10 cellular contexts compared by ENCODE assay signal in the genomic region with DNA sequence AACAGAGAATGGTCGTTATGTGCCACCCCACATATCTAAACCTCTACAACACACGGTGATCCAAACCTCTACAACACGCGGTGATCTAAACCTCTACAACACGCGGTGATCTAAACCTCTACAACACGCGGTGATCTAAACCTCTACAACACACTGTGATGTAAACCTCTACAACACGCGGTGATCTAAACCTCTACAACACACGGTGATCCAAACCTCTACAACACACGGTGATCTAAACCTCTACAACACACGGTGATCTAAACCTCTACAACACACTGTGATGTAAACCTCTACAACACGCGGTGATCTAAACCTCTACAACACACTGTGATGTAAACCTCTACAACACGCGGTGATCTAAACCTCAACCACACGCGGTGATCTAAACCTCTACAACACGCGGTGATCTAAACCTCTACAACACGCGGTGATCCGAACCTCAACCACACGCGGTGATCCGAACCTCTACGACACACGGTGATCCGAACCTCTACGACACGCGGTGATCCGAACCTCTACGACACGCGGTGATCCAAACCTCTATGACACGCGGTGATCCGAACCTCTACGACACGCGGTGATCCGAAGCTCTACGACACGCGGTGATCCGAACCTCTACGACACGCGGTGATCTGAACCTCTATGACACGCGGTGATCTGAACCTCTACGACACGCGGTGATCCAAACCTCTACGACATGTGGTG. TPM values are rescaled to one million over a fixed set of nuclear protein-coding genes. Genes with fewer than 3 reads are reported as not detected.
DNase-seq lines count a peak whose midpoint lies in the region; ATAC-seq, FAIRE-seq and TF ChIP-seq lines count a peak whose summit lies in the region.
"Not testable (repeated sequence)": the region's sequence is repeated elsewhere in the genome, so short reads cannot be mapped to it uniquely, and the experiment has no call there.
"Had no signal": no experiment of that assay in that cellular context is flagged by ENCODE, and none has a peak within 500 bp of the region (broad histone marks: within the 10 kb centered on the region; RNA-seq: fewer than 3 reads in every experiment).

No MANE protein-coding gene starts in this region.

- not testable (repeated sequence) for H3K9me3 ChIP-seq in HEK293 (ENCODE audit: control insufficient read depth, insufficient read depth, low read depth, low read length); naive thymus-derived CD4-positive, alpha-beta T cell (ENCODE audit: control insufficient read depth in 2 of 3, low read length in 3 of 3); spleen

- H3K36me3 Mint-ChIP-seq in CD14-positive monocyte, result peaks cover 43 to 56% of the 10 kb centered on the region in 2 donors
- peaks cover 71% of the 10 kb centered on the region for H3K36me3 Mint-ChIP-seq in activated CD4-positive, alpha-beta memory T cell treated with anti-CD3 and anti-CD28 coated beads for 36 hours
- H3K36me3 Mint-ChIP-seq in activated T-cell treated with anti-CD3 and anti-CD28 coated beads, Interleukin-2, amount 50 U/mL, for 24 hours (ENCODE audit: low read depth), result peaks cover 99% of the 10 kb centered on the region
- H3K36me3 Mint-ChIP-seq in activated naive CD4-positive, alpha-beta T cell treated with anti-CD3 and anti-CD28 coated beads, Interleukin-2, amount 50 U/mL, for 24 hours, result not testable (repeated sequence)
- peaks cover 0 to 38% (median 8%) of the 10 kb centered on the region in 5 donors for H3K36me3 Mint-ChIP-seq in naive thymus-derived CD4-positive, alpha-beta T cell

- H3K4me3 ChIP-seq in HEK293 (ENCODE audit: low read depth, low read length); bronchial epithelial cell (ENCODE audit: low read depth, low read length); naive thymus-derived CD4-positive, alpha-beta T cell (ENCODE audit: low read length); spleen: not testable (repeated sequence)

- peak overlapping the region in 1 of 7 donors; percentile 37 for H3K27ac Mint-ChIP-seq in CD14-positive monocyte
- peak overlapping the region; percentile 52 for H3K27ac Mint-ChIP-seq in activated CD4-positive, alpha-beta memory T cell treated with anti-CD3 and anti-CD28 coated beads for 36 hours
- peak overlapping the region; percentile 96 for H3K27ac Mint-ChIP-seq in activated T-cell treated with anti-CD3 and anti-CD28 coated beads, Interleukin-2, amount 50 U/mL, for 24 hours
- peak overlapping the region; percentile 24 for H3K27ac Mint-ChIP-seq in activated naive CD4-positive, alpha-beta T cell treated with anti-CD3 and anti-CD28 coated beads, Interleukin-2, amount 50 U/mL, for 24 hours
- peak overlapping the region in 5 of 9 donors; percentile 36 to 84 (median 51) for H3K27ac Mint-ChIP-seq in naive thymus-derived CD4-positive, alpha-beta T cell

- DNase-seq in CD14-positive monocyte (ENCODE audit: low spot score) (peak; percentile 9), spleen (peak; percentile 31)
- DNase-seq in activated CD4-positive, alpha-beta memory T cell treated with anti-CD3 and anti-CD28 coated beads for 36 hours, result peak; percentile 8
- DNase-seq in activated T-cell treated with anti-CD3 and anti-CD28 coated beads, Interleukin-2, amount 50 U/mL, for 24 hours, result peak; percentile 18
- not testable (repeated sequence) for DNase-seq in bronchial epithelial cell (ENCODE audit: low read depth); naive thymus-derived CD4-positive, alpha-beta T cell

- WGBS in spleen, 5 donors, result 89 to 96% (median 95%) methylated on average over 57 of the region's 57 CpGs

- H3K4me1 ChIP-seq in HEK293 (ENCODE audit: control insufficient read depth, insufficient read depth, low read length), result not testable (repeated sequence)
- H3K4me1 ChIP-seq in naive thymus-derived CD4-positive, alpha-beta T cell (ENCODE audit: control insufficient read depth in 2 of 2, insufficient read depth in 2 of 2, low read length in 2 of 2), result peaks cover 0 to 76% of the 10 kb centered on the region in 2 donors
- peaks cover 0 to 70% (median 25%) of the 10 kb centered on the region in 6 donors for H3K4me1 ChIP-seq in spleen

- not testable (repeated sequence) for H3K27ac ChIP-seq in HEK293 (ENCODE audit: extremely low read depth, low read depth, low read length); naive thymus-derived CD4-positive, alpha-beta T cell (ENCODE audit: low read depth, low read length)
- peak overlapping the region in 1 of 8 donors; percentile 90 for H3K27ac ChIP-seq in spleen

- ATAC-seq in naive thymus-derived CD4-positive, alpha-beta T cell, result not testable (repeated sequence)

- H3K4me3 Mint-ChIP-seq in CD14-positive monocyte; activated CD4-positive, alpha-beta memory T cell treated with anti-CD3 and anti-CD28 coated beads for 36 hours; activated T-cell treated with anti-CD3 and anti-CD28 coated beads, Interleukin-2, amount 50 U/mL, for 24 hours; activated naive CD4-positive, alpha-beta T cell treated with anti-CD3 and anti-CD28 coated beads, Interleukin-2, amount 50 U/mL, for 24 hours: not testable (repeated sequence)
- peak overlapping the region in 2 of 10 donors; percentile 2 to 3 for H3K4me3 Mint-ChIP-seq in naive thymus-derived CD4-positive, alpha-beta T cell

- TF ChIP-seq POLR2A in spleen (IDR thresholded peaks at IDR 0.05), result not testable (repeated sequence)

- not testable (repeated sequence) for H3K27me3 Mint-ChIP-seq in CD14-positive monocyte (ENCODE audit: low read depth in 3 of 3); activated CD4-positive, alpha-beta memory T cell treated with anti-CD3 and anti-CD28 coated beads for 36 hours; activated T-cell treated with anti-CD3 and anti-CD28 coated beads, Interleukin-2, amount 50 U/mL, for 24 hours; activated naive CD4-positive, alpha-beta T cell treated with anti-CD3 and anti-CD28 coated beads, Interleukin-2, amount 50 U/mL, for 24 hours; naive thymus-derived CD4-positive, alpha-beta T cell

- peak; percentile 91 for FAIRE-seq in bronchial epithelial cell (lab: Jason Lieb, UNC)

- H3K27me3 ChIP-seq in bronchial epithelial cell (ENCODE audit: control insufficient read depth, insufficient read depth, low read length); naive thymus-derived CD4-positive, alpha-beta T cell (ENCODE audit: control insufficient read depth in 2 of 2, insufficient read depth in 2 of 2, low read length in 2 of 2); spleen (replicated peaks in 1 of 7): not testable (repeated sequence)

- not testable (repeated sequence) for H3K9me3 Mint-ChIP-seq in CD14-positive monocyte; activated CD4-positive, alpha-beta memory T cell treated with anti-CD3 and anti-CD28 coated beads for 36 hours; activated T-cell treated with anti-CD3 and anti-CD28 coated beads, Interleukin-2, amount 50 U/mL, for 24 hours; activated naive CD4-positive, alpha-beta T cell treated with anti-CD3 and anti-CD28 coated beads, Interleukin-2, amount 50 U/mL, for 24 hours; naive thymus-derived CD4-positive, alpha-beta T cell

- H3K4me1 Mint-ChIP-seq in CD14-positive monocyte, result peaks cover 19% of the 10 kb centered on the region
- H3K4me1 Mint-ChIP-seq in activated CD4-positive, alpha-beta memory T cell treated with anti-CD3 and anti-CD28 coated beads for 36 hours (ENCODE audit: low read depth), result peaks cover 41% of the 10 kb centered on the region
- H3K4me1 Mint-ChIP-seq in activated T-cell treated with anti-CD3 and anti-CD28 coated beads, Interleukin-2, amount 50 U/mL, for 24 hours (ENCODE audit: low read depth), result peaks cover 47% of the 10 kb centered on the region
- H3K4me1 Mint-ChIP-seq in activated naive CD4-positive, alpha-beta T cell treated with anti-CD3 and anti-CD28 coated beads, Interleukin-2, amount 50 U/mL, for 24 hours, result peaks cover 35% of the 10 kb centered on the region
- H3K4me1 Mint-ChIP-seq in naive thymus-derived CD4-positive, alpha-beta T cell, result peaks cover 19 to 52% (median 38%) of the 10 kb centered on the region in 7 donors

- intact Hi-C loops in CD14-positive monocyte (cut with micrococcal nuclease); activated CD4-positive, alpha-beta memory T cell treated with anti-CD3 and anti-CD28 coated beads for 36 hours (cut with micrococcal nuclease); naive thymus-derived CD4-positive, alpha-beta T cell (cut with micrococcal nuclease); spleen (cut with DNase I; ENCODE audit: low total_unique reads): not testable (repeated sequence)

- POLR2A ChIA-PET in HEK293 (lab: Yijun Ruan, JAX), result not testable (repeated sequence)
- POLR2A ChIA-PET in activated CD4-positive, alpha-beta memory T cell treated with anti-CD3 and anti-CD28 coated beads for 36 hours (lab: Charles Lee), result interaction anchor here (0.6 kb wide), 1 partner anchor 404 kb away, joined by 3 read pairs; no protein-coding TSS in a partner anchor
- POLR2A ChIA-PET in naive thymus-derived CD4-positive, alpha-beta T cell (lab: Charles Lee), result interaction anchor here (0.6 kb wide), 2 partner anchors 11 to 13 kb away, joined by 3 to 4 read pairs; no protein-coding TSS in a partner anchor

- not testable (repeated sequence) for H3K36me3 ChIP-seq in HEK293 (ENCODE audit: control insufficient read depth in 2 of 2, insufficient read depth in 1 of 2, low read length in 2 of 2); bronchial epithelial cell (ENCODE audit: control insufficient read depth, insufficient read depth, low read length)
- H3K36me3 ChIP-seq in naive thymus-derived CD4-positive, alpha-beta T cell (ENCODE audit: control insufficient read depth in 2 of 3, insufficient read depth in 3 of 3, low read length in 3 of 3), result peaks cover 15 to 99% (median 34%) of the 10 kb centered on the region in 3 experiments
- peaks cover 0 to 100% (median 55%) of the 10 kb centered on the region in 6 donors for H3K36me3 ChIP-seq in spleen

- CTCF ChIA-PET in HEK293 (lab: Yijun Ruan, JAX), result interaction anchor here (0.6 kb wide), 1 partner anchor 498 kb away, joined by 5 read pairs; no protein-coding TSS in a partner anchor
- CTCF ChIA-PET in activated CD4-positive, alpha-beta memory T cell treated with anti-CD3 and anti-CD28 coated beads for 36 hours (lab: Charles Lee); naive thymus-derived CD4-positive, alpha-beta T cell (lab: Charles Lee): not testable (repeated sequence)

- TF ChIP-seq CTCF in CD14-positive monocyte (IDR thresholded peaks at IDR 0.05); HEK293 (tag by site-specific recombination; IDR thresholded peaks at IDR 0.05); bronchial epithelial cell (IDR thresholded peaks at IDR 0.05; ENCODE audit: insufficient read depth, low read length, severe bottlenecking); spleen (IDR thresholded peaks at IDR 0.05 in 8 of 11, conservative IDR thresholded peaks at IDR 0.05 in 3 of 11): not testable (repeated sequence)

RNA-seq across cellular contexts. Expression of a gene that starts 22.3 kb away (rescaled TPM):
- polyA plus RNA-seq in CD14-positive monocyte, result 1 to 10 TPM; 4.4 to 6.7 TPM
- 100 to 1,000 TPM; 153 to 155 TPM for total RNA-seq in activated CD4-positive, alpha-beta memory T cell treated with anti-CD3 and anti-CD28 coated beads for 36 hours
- total RNA-seq in bronchial epithelial cell, result 0.13 and 0.26 TPM in 2 replicates
- total RNA-seq in naive thymus-derived CD4-positive, alpha-beta T cell, result 100 to 1,000 TPM in 2 of 5 experiments, 10 to 100 TPM in 3; 71.4 to 135 (median 96.9) TPM
- polyA plus RNA-seq in naive thymus-derived CD4-positive, alpha-beta T cell, result 10 to 100 TPM; 14.2 to 25.8 TPM
- total RNA-seq in spleen, result 10 to 100 TPM; 38.1 to 76.3 (median 52.3) TPM
- polyA plus RNA-seq in spleen, result 10 to 100 TPM; 17.3 to 22.1 (median 18.2) TPM
- total RNA-seq: IMR-90, NCI-H460 had no signal

Comparison
In these comparisons a context has a peak if more than half of its experiments do, and no peak if none do; other contexts are left out.
1. RNA of a gene that starts 22.3 kb away (total RNA-seq): 153 to 155 TPM in activated CD4-positive, alpha-beta memory T cell treated with anti-CD3 and anti-CD28 coated beads for 36 hours, 71.4 to 135 TPM in naive thymus-derived CD4-positive, alpha-beta T cell and 38.1 to 76.3 TPM in spleen; 0.13 to 0.26 TPM in bronchial epithelial cell; every median in the first group is over 10 times any median in the second.